ENCODE assay signal across 20 cellular contexts in the genomic region with DNA sequence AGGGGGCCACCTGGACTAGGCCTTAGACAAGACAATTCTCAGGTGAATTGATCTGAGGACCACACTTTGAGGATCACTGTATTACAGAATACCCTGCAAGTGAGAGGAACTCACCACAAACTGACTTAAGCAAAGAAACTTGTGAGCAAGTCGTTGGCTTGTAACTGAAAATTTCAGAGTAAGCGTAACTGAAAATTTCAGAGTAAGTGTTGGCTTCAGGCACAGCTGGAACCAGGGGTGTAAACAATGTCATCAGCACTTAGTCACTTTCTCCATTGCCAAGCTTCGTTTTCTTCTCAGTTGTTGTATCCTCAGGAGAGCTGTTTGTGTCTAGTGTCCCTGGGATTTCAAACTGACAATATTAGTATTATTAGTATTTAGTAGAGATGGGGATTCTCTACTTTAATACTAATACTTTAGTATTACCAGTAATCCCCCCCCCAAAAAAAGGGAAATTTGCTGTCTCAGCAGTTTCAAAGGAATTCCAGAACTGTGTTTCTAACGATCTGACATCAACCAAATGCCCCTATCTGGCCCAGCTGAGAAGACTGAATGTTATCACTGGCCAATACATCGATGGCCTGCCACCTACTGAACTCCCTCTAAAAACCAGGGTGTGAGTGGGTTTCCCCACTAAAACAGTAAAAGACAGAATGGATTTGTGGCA.
DNase-seq lines count a peak whose midpoint lies in the region; ATAC-seq, FAIRE-seq and TF ChIP-seq lines count a peak whose summit lies in the region.
"Had no signal": no experiment of that assay in that cellular context is flagged by ENCODE, and none has a peak within 500 bp of the region (broad histone marks: within the 10 kb centered on the region; RNA-seq: fewer than 3 reads in every experiment).

No MANE protein-coding gene starts in this region.

- H3K56ac ChIP-seq in H1 (replicated peaks; ENCODE audit: insufficient read length, low read depth, low read length): no peak overlapping the region

- H4K8ac ChIP-seq in H1 (ENCODE audit: extremely low read depth, insufficient read depth, low read length): no peak overlapping the region

- no peaks in the 10 kb centered on the region for H3K4me1 ChIP-seq in A549
- H3K4me1 ChIP-seq in MM.1S (ENCODE audit: low read length): peaks cover 5% of the 10 kb centered on the region
- H3K4me1 ChIP-seq in H1 (replicated peaks in 1 of 4; ENCODE audit: control insufficient read depth in 3 of 4, insufficient read depth in 4 of 4, low read length in 3 of 4): no peaks in the 10 kb centered on the region
- H3K4me1 ChIP-seq in neural progenitor cell: no peaks in the 10 kb centered on the region

- no peak overlapping the region for H2BK120ac ChIP-seq in H1 (replicated peaks; ENCODE audit: low read depth, low read length)

- no peak overlapping the region for H3K14ac ChIP-seq in H1 (ENCODE audit: insufficient read length)

- TF ChIP-seq POLR2A in A549 (IDR thresholded peaks at IDR 0.05; ENCODE audit: low read length): no peak
- no peak for TF ChIP-seq POLR2A in H1 (IDR thresholded peaks at IDR 0.05; ENCODE audit: control extremely low read depth in 1 of 2, low read depth in 2 of 2, low read length in 2 of 2)

- no peak overlapping the region for H3K23ac ChIP-seq in H1 (ENCODE audit: insufficient read length)

- no peak overlapping the region for H2BK15ac ChIP-seq in H1 (ENCODE audit: low read length)

- no peak overlapping the region for H3K27ac Mint-ChIP-seq in neural progenitor cell
- H3K27ac Mint-ChIP-seq: B cell; CD8-positive, alpha-beta T cell; IgD-negative memory B cell had no signal

- no peaks in the 10 kb centered on the region for H3K79me1 ChIP-seq in H1 (ENCODE audit: low read depth, low read length)

- no peak overlapping the region for H2BK20ac ChIP-seq in H1 (ENCODE audit: low read length)

- TF ChIP-seq RAD21 in A549 (conservative IDR thresholded peaks at IDR 0.05 in 1 of 2, IDR thresholded peaks at IDR 0.05 in 1 of 2) (no peak), H1 (IDR thresholded peaks at IDR 0.05 in 1 of 2, conservative IDR thresholded peaks at IDR 0.05 in 1 of 2; ENCODE audit: low read depth in 2 of 2, low read length in 2 of 2) (no peak)

- TF ChIP-seq EP300 in A549 (IDR thresholded peaks at IDR 0.05) (no peak), H1 (IDR thresholded peaks at IDR 0.05; ENCODE audit: borderline replicate concordance in 1 of 2, low read depth in 2 of 2, low read length in 2 of 2) (no peak)

- no peaks in the 10 kb centered on the region for H3K9me3 Mint-ChIP-seq in neural progenitor cell
- H3K9me3 Mint-ChIP-seq: CD8-positive, alpha-beta T cell had no signal

- 30% methylated on average over 5 of the region's 5 CpGs for WGBS in A549 (ENCODE audit: missing lambda C conversion rate)
- WGBS in H1 (ENCODE audit: extremely low coverage in 1 of 2, insufficient coverage in 1 of 2, insufficient read length in 1 of 2, insufficient replicate concordance in 2 of 2, low coverage in 1 of 2, low lambda C conversion rate in 2 of 2, missing lambda C conversion rate in 1 of 2), 2 experiments: 62% methylated on average over 5 of the region's 5 CpGs; no CpG with 5 or more reads in 1 of the 2 experiments

- TF ChIP-seq CTCF in A549 (IDR thresholded peaks at IDR 0.05) (no peak), MM.1S (IDR thresholded peaks at IDR 0.05; ENCODE audit: low read length) (no peak), H1 (IDR thresholded peaks at IDR 0.05; ENCODE audit: control extremely low read depth in 1 of 3, insufficient read depth in 1 of 3, low read depth in 1 of 3, low read length in 3 of 3) (no peak), neural progenitor cell (IDR thresholded peaks at IDR 0.05) (no peak)

- no peak overlapping the region for H3K27ac ChIP-seq in A549
- H3K27ac ChIP-seq in MM.1S (ENCODE audit: low read length): no peak overlapping the region
- no peak overlapping the region for H3K27ac ChIP-seq in H1 (ENCODE audit: low read depth, low read length)
- H3K27ac ChIP-seq in neural progenitor cell: no peak overlapping the region
- H3K27ac ChIP-seq: BLaER1 treated with 17β-estradiol and CSF1 and Interleukin-3, amounts not matched to agents 10 nM and 100 nM; GM23248; HL-60 had no signal

- H3K36me3 Mint-ChIP-seq in neural progenitor cell: no peaks in the 10 kb centered on the region
- H3K36me3 Mint-ChIP-seq: CD8-positive, alpha-beta T cell; IgD-negative memory B cell had no signal

- H3K9ac ChIP-seq in MM.1S (ENCODE audit: low read length): no peak overlapping the region
- no peak overlapping the region for H3K9ac ChIP-seq in H1 (replicated peaks in 1 of 4; ENCODE audit: extremely low read depth in 1 of 4, low read depth in 3 of 4, low read length in 3 of 4)
- no peak overlapping the region for H3K9ac ChIP-seq in neural progenitor cell
- H3K9ac ChIP-seq: BLaER1 treated with 17β-estradiol and CSF1 and Interleukin-3, amounts not matched to agents 10 nM and 100 nM; GM23248 had no signal

- H3K4me1 Mint-ChIP-seq in neural progenitor cell: peaks cover 11% of the 10 kb centered on the region
- H3K4me1 Mint-ChIP-seq: B cell, IgD-negative memory B cell had no signal

- POLR2A ChIA-PET in A549 (lab: Yijun Ruan, JAX) (no interaction called here), H1 (lab: Charles Lee; ENCODE audit: partially characterized antibody) (no interaction called here)

- H3K4me2 ChIP-seq in A549: no peak overlapping the region
- H3K4me2 ChIP-seq in MM.1S (ENCODE audit: low read depth, low read length): no peak overlapping the region
- no peak overlapping the region for H3K4me2 ChIP-seq in H1 (ENCODE audit: insufficient read depth in 1 of 2, low read depth in 2 of 2, low read length in 2 of 2)
- no peak overlapping the region for H3K4me2 ChIP-seq in neural progenitor cell
- H3K4me2 ChIP-seq: BLaER1 treated with 17β-estradiol and CSF1 and Interleukin-3, amounts not matched to agents 10 nM and 100 nM had no signal

- H3K4me3 Mint-ChIP-seq in neural progenitor cell: peak overlapping the region; percentile 42
- H3K4me3 Mint-ChIP-seq: B cell; CD8-positive, alpha-beta T cell; IgD-negative memory B cell had no signal

- H3K27me3 ChIP-seq in MM.1S (replicated peaks; ENCODE audit: insufficient read depth, low read length) (no peaks in the 10 kb centered on the region), H1 (replicated peaks in 1 of 4; ENCODE audit: control insufficient read depth in 3 of 4, extremely low read depth in 1 of 4, insufficient read depth in 3 of 4, low read length in 3 of 4) (no peaks in the 10 kb centered on the region), neural progenitor cell (no peaks in the 10 kb centered on the region)
- H3K27me3 ChIP-seq: BLaER1 treated with 17β-estradiol and CSF1 and Interleukin-3, amounts not matched to agents 10 nM and 100 nM had no signal

- no peak overlapping the region for H4K5ac ChIP-seq in H1 (ENCODE audit: insufficient read length, low read depth, low read length)

- no peak overlapping the region for H4K91ac ChIP-seq in H1 (replicated peaks; ENCODE audit: insufficient read length, low read length)

- H4K20me1 ChIP-seq in MM.1S (ENCODE audit: insufficient read depth, low read length): no peaks in the 10 kb centered on the region
- H4K20me1 ChIP-seq in H1 (replicated peaks in 1 of 2; ENCODE audit: control insufficient read depth in 1 of 2, insufficient read depth in 2 of 2, low read length in 2 of 2): no peaks in the 10 kb centered on the region
- no peaks in the 10 kb centered on the region for H4K20me1 ChIP-seq in neural progenitor cell (ENCODE audit: low read depth)
- H4K20me1 ChIP-seq: BLaER1 treated with 17β-estradiol and CSF1 and Interleukin-3, amounts not matched to agents 10 nM and 100 nM had no signal

- H3K79me2 ChIP-seq in MM.1S (ENCODE audit: low read length): no peaks in the 10 kb centered on the region
- no peaks in the 10 kb centered on the region for H3K79me2 ChIP-seq in H1 (ENCODE audit: control insufficient read depth in 1 of 2, insufficient read depth in 2 of 2, low read length in 2 of 2)
- H3K79me2 ChIP-seq in neural progenitor cell (ENCODE audit: low read depth): no peaks in the 10 kb centered on the region

- no peak overlapping the region for H2AFZ ChIP-seq in MM.1S (ENCODE audit: low read length)
- H2AFZ ChIP-seq in H1 (ENCODE audit: low read length): no peak overlapping the region
- no peak overlapping the region for H2AFZ ChIP-seq in neural progenitor cell (replicated peaks)
- H2AFZ ChIP-seq: GM23248 had no signal

- DNase-seq in A549 (ENCODE audit: low read depth in 1 of 2, low spot score in 1 of 2) (no peak), MM.1S (peak; percentile 46), H1 (ENCODE audit: low read depth in 1 of 2, low spot score in 2 of 2) (no peak), neural progenitor cell (ENCODE audit: low spot score) (no peak), urothelium cell line (ENCODE audit: low spot score) (no peak), EL (no peak)
- DNase-seq: 8988T; Calu3; CD8-positive, alpha-beta T cell; DMS79 treated with DMSO at 0.1 percent for 48 hours; GM23248; HCEC 1CT had no signal

- FAIRE-seq in A549 (lab: Jason Lieb, UNC): no peak
- FAIRE-seq in H1 (lab: Jason Lieb, UNC): no peak
- FAIRE-seq in urothelium cell line (lab: Jason Lieb, UNC): no peak
- FAIRE-seq: GM12891, GM19239, H54 had no signal

- H2BK12ac ChIP-seq in H1 (ENCODE audit: low read depth, low read length): no peak overlapping the region

- no peak for ATAC-seq in A549
- ATAC-seq in HG03457 (IDR thresholded peaks at IDR 0.05; ENCODE audit: unreplicated experiment): no peak
- ATAC-seq: CD8-positive, alpha-beta T cell had no signal

- H3K4me3 ChIP-seq in A549: no peak overlapping the region
- no peak overlapping the region for H3K4me3 ChIP-seq in MM.1S (ENCODE audit: low read length)
- H3K4me3 ChIP-seq in H1 (ENCODE audit: extremely low read depth in 1 of 4, insufficient read depth in 2 of 4, low read depth in 3 of 4, low read length in 4 of 4): no peak overlapping the region
- no peak overlapping the region for H3K4me3 ChIP-seq in neural progenitor cell
- H3K4me3 ChIP-seq: BLaER1 treated with 17β-estradiol and CSF1 and Interleukin-3, amounts not matched to agents 10 nM and 100 nM; GM23248 had no signal

- no peaks in the 10 kb centered on the region for H3K36me3 ChIP-seq in MM.1S (replicated peaks; ENCODE audit: insufficient read depth, low read length)
- H3K36me3 ChIP-seq in H1 (ENCODE audit: control insufficient read depth in 2 of 4, insufficient read depth in 4 of 4, low read length in 3 of 4): no peaks in the 10 kb centered on the region
- no peaks in the 10 kb centered on the region for H3K36me3 ChIP-seq in neural progenitor cell
- H3K36me3 ChIP-seq: BLaER1 treated with 17β-estradiol and CSF1 and Interleukin-3, amounts not matched to agents 10 nM and 100 nM had no signal

- H2BK5ac ChIP-seq in H1 (ENCODE audit: low read depth, low read length): no peak overlapping the region

- H3K23me2 ChIP-seq in H1 (ENCODE audit: low read depth, low read length): no peaks in the 10 kb centered on the region

- H3K4ac ChIP-seq in H1 (replicated peaks; ENCODE audit: insufficient read length, low read depth, low read length): no peak overlapping the region

- H2AK5ac ChIP-seq in H1 (ENCODE audit: low read depth, low read length): no peak overlapping the region

- H3K27me3 Mint-ChIP-seq in neural progenitor cell (ENCODE audit: insufficient read depth, low read depth): peaks cover 4% of the 10 kb centered on the region
- H3K27me3 Mint-ChIP-seq: B cell had no signal

- H3F3A ChIP-seq in MM.1S (ENCODE audit: insufficient read depth, low read length) (peaks cover 4% of the 10 kb centered on the region; the same call in 1 of the 2 replicates), neural progenitor cell (ENCODE audit: low read depth) (no peaks in the 10 kb centered on the region)

- H3K9me2 ChIP-seq in MM.1S (replicated peaks; ENCODE audit: insufficient read depth, low read length): no peaks in the 10 kb centered on the region

- CTCF ChIA-PET in A549 (lab: Yijun Ruan, JAX) (no interaction called here), H1 (lab: Charles Lee; ENCODE audit: partially characterized antibody) (interaction anchor here (1.0 kb wide), 1 partner anchor 8 kb away, joined by 3 read pairs; no protein-coding TSS in a partner anchor)

- H3K9me3 ChIP-seq in A549: no peaks in the 10 kb centered on the region
- no peaks in the 10 kb centered on the region for H3K9me3 ChIP-seq in MM.1S (replicated peaks; ENCODE audit: insufficient read depth, low read length)
- H3K9me3 ChIP-seq in H1 (ENCODE audit: insufficient read depth in 2 of 2, low read depth in 1 of 2, low read length in 1 of 2): no peaks in the 10 kb centered on the region
- no peaks in the 10 kb centered on the region for H3K9me3 ChIP-seq in neural progenitor cell (ENCODE audit: low read depth)
- H3K9me3 ChIP-seq: BLaER1 treated with 17β-estradiol and CSF1 and Interleukin-3, amounts not matched to agents 10 nM and 100 nM had no signal

- H3K18ac ChIP-seq in H1 (ENCODE audit: extremely low read depth, low read length): no peak overlapping the region
